Comparison of ENCODE assay signal across 1 cellular context in the genomic region with DNA sequence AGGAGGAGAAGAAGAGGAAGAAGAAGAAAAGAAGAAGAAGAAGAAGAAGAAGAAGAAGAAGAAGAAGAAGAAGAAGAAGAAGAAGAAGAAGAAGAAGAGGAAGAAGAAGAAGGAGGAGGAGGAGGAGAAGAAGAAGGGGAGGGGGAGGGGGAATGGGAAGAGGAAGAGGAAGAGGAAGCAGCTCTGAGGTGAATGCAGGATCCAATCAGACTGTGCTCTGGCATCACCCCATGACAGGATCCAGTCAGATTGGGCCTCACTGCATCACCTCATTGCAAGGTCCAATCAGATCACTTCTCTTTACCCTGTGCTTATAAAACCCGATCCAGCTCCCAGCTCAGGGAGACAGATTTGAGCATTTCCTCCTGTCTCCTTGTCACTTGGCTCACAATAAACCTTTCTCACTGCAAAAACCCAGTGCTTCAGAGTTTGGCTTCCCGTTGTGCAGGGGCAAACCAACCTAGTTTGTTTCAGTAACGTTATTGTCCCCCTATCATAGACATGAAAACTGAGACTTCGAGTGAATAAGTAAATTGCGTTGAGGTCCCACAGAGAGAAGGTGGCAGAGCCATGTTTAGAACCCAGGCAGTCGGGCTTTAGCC.
TF ChIP-seq lines count a peak whose summit lies in the region.

No MANE protein-coding gene starts in this region.

TF ChIP-seq in GM12878, 131 proteins besides CTCF, POLR2A, EP300 and RAD21:
- TF ChIP-seq, protein P1, sequence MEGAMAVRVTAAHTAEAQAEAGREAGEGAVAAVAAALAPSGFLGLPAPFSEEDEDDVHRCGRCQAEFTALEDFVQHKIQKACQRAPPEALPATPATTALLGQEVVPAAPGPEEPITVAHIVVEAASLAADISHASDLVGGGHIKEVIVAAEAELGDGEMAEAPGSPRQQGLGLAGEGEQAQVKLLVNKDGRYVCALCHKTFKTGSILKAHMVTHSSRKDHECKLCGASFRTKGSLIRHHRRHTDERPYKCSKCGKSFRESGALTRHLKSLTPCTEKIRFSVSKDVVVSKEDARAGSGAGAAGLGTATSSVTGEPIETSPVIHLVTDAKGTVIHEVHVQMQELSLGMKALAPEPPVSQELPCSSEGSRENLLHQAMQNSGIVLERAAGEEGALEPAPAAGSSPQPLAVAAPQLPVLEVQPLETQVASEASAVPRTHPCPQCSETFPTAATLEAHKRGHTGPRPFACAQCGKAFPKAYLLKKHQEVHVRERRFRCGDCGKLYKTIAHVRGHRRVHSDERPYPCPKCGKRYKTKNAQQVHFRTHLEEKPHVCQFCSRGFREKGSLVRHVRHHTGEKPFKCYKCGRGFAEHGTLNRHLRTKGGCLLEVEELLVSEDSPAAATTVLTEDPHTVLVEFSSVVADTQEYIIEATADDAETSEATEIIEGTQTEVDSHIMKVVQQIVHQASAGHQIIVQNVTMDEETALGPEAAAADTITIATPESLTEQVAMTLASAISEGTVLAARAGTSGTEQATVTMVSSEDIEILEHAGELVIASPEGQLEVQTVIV (IDR thresholded peaks at IDR 0.05; ENCODE audit: borderline replicate concordance, partially characterized antibody): peak; percentile 31
- TF ChIP-seq MTA2 (IDR thresholded peaks at IDR 0.05; ENCODE audit: low read depth): no peak
